8 cellular contexts compared by ENCODE assay signal in genomic region chr3:44387404-44387803, GRCh38.
"Had no signal": no experiment of that assay in that cellular context is flagged by ENCODE, and none has a peak within 500 bp of the region (broad histone marks: within the 10 kb centered on the region; RNA-seq: fewer than 3 reads in every experiment).

No MANE protein-coding gene starts in this region.

- H3K9ac ChIP-seq: GM23248 had no signal

- H2AFZ ChIP-seq: GM23248 had no signal

- H3K4me1 ChIP-seq: HAP-1 had no signal

- DNase-seq: GM23248, GOT3, H7, HFFc6, KG1 had no signal

- H3K36me3 ChIP-seq: HAP-1 had no signal

- H3K4me3 ChIP-seq: GM23248, HAP-1 had no signal

- ATAC-seq: HCT116 had no signal

- H3K27ac ChIP-seq: GM23248, HL-60 had no signal
